Comparison of ENCODE assay signal across 19 cellular contexts in the genomic region with DNA sequence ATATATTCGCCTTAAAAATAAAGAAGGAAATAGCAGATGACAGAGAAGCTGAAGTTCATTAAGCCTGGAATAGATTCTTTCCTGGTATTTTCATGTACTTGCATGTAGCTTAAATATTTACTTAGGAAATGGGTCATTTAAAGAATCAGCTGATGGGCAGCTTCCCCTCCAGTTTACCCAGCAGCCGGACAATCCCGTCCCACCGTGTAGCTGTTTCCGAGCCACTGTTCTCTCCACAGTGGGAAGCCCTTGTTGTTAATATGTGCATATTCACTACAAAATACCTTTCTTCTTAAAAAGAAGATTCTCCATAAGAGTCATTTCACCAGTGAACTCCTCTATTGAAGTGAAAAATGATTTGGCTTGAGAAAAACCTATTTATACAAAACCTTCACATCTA.
DNase-seq lines count a peak whose midpoint lies in the region; ATAC-seq, FAIRE-seq and TF ChIP-seq lines count a peak whose summit lies in the region.
"Had no signal": no experiment of that assay in that cellular context is flagged by ENCODE, and none has a peak within 500 bp of the region (broad histone marks: within the 10 kb centered on the region; RNA-seq: fewer than 3 reads in every experiment).

No MANE protein-coding gene starts in this region.

- no peak for ATAC-seq in A549
- no peak for ATAC-seq in HG03378 (IDR thresholded peaks at IDR 0.05; ENCODE audit: unreplicated experiment)
- ATAC-seq in HG02840 (IDR thresholded peaks at IDR 0.05; ENCODE audit: low FRiP score, unreplicated experiment), result no peak

- no peak overlapping the region for H2AFZ ChIP-seq in hepatocyte
- peak overlapping the region; percentile 50 for H2AFZ ChIP-seq in neuronal stem cell (ENCODE audit: low read length)

- DNase-seq in A549 (ENCODE audit: low read depth in 1 of 2, low spot score in 1 of 2) (no peak), NCI-H146 treated with DMSO at 0.1 percent for 48 hours (lab: John Stamatoyannopoulos, UW; ENCODE audit: unreplicated experiment) (peak; percentile 31), hepatocyte (ENCODE audit: low spot score) (no peak), neuronal stem cell (ENCODE audit: low spot score) (no peak), posterior cingulate gyrus (no peak), NCI-H524 (lab: John Stamatoyannopoulos, UW) (no peak)
- DNase-seq: activated B cell treated with CpG ODN at 0.5 μM for 24 hours; activated CD4-positive, alpha-beta T cell treated with anti-CD3 and anti-CD28 coated beads, Interleukin-2, amount 50 U/mL, for 48 hours; activated CD8-positive, alpha-beta memory T cell treated with anti-CD3 and anti-CD28 coated beads, Interleukin-2, amount 50 U/mL, for 48 hours; effector memory CD4-positive, alpha-beta T cell; gastrocnemius medialis; kidney glomerular epithelial cell had no signal

- H3K4me3 ChIP-seq in A549, result no peak overlapping the region
- H3K4me3 ChIP-seq in hepatocyte, result no peak overlapping the region
- no peak overlapping the region for H3K4me3 ChIP-seq in neuronal stem cell (ENCODE audit: low read length in 2 of 2)
- H3K4me3 ChIP-seq: gastrocnemius medialis had no signal

- intact Hi-C loops in posterior cingulate gyrus (cut with DNase I), result loop anchor here (2.0 kb wide), 1 partner anchor 450 kb away; no protein-coding TSS in a partner anchor

- no peaks in the 10 kb centered on the region for H3K27me3 ChIP-seq in hepatocyte
- no peaks in the 10 kb centered on the region for H3K27me3 ChIP-seq in neuronal stem cell (ENCODE audit: control insufficient read depth in 3 of 3, insufficient read depth in 3 of 3, low read depth in 1 of 3, low read length in 3 of 3)
- H3K27me3 ChIP-seq: gastrocnemius medialis had no signal

- H4K20me1 ChIP-seq in hepatocyte (ENCODE audit: insufficient read depth, poor library complexity, severe bottlenecking), result no peaks in the 10 kb centered on the region

- H4K8ac ChIP-seq in neuronal stem cell (ENCODE audit: low read depth, low read length), result no peak overlapping the region

- H3K4me2 ChIP-seq in A549 (0 out of 3 replicates have a peak overlapping the region, but pooled peaks have one; percentile 7), hepatocyte (peak overlapping the region; percentile 10), neuronal stem cell (ENCODE audit: insufficient read depth, low read length, poor library complexity, severe bottlenecking) (no peak overlapping the region)
- H3K4me2 ChIP-seq: KMS-11 had no signal

- no peak overlapping the region for H2BK15ac ChIP-seq in neuronal stem cell (ENCODE audit: low read length)

- no peak overlapping the region for H2BK12ac ChIP-seq in neuronal stem cell (ENCODE audit: low read length)

- TF ChIP-seq CTCF in A549 (IDR thresholded peaks at IDR 0.05), result no peak
- TF ChIP-seq CTCF in hepatocyte (IDR thresholded peaks at IDR 0.05; ENCODE audit: poor library complexity), result no peak

- no peak overlapping the region for H3K23ac ChIP-seq in neuronal stem cell (ENCODE audit: low read depth, low read length, poor library complexity)

- no peak overlapping the region for H2BK5ac ChIP-seq in neuronal stem cell (ENCODE audit: low read length)

- no peak overlapping the region for H2AK5ac ChIP-seq in neuronal stem cell (ENCODE audit: low read depth, low read length)

- no peak overlapping the region for H3K4ac ChIP-seq in neuronal stem cell (ENCODE audit: low read length)

- H3K9ac ChIP-seq in neuronal stem cell (ENCODE audit: low read depth, low read length, poor library complexity), result no peak overlapping the region
- H3K9ac ChIP-seq: KMS-11 had no signal

- H3K36me3 ChIP-seq in hepatocyte (replicated peaks; ENCODE audit: insufficient read depth, low read depth) (no peaks in the 10 kb centered on the region), neuronal stem cell (replicated peaks in 1 of 2; ENCODE audit: control insufficient read depth in 2 of 2, insufficient read depth in 2 of 2, low read length in 2 of 2) (peaks cover 0 to 5% of the 10 kb centered on the region in 2 donors)
- H3K36me3 ChIP-seq: gastrocnemius medialis had no signal

- no peak for TF ChIP-seq EP300 in A549 (IDR thresholded peaks at IDR 0.05)

- TF ChIP-seq RAD21 in A549 (conservative IDR thresholded peaks at IDR 0.05 in 1 of 2, IDR thresholded peaks at IDR 0.05 in 1 of 2), result no peak

- POLR2A ChIA-PET in A549 (lab: Yijun Ruan, JAX), result interaction anchor here (0.7 kb wide), 1 partner anchor 12 kb away, joined by 6 read pairs; no protein-coding TSS in a partner anchor

- H3K9me3 ChIP-seq in A549, result no peaks in the 10 kb centered on the region
- no peaks in the 10 kb centered on the region for H3K9me3 ChIP-seq in hepatocyte (ENCODE audit: low read depth)
- no peaks in the 10 kb centered on the region for H3K9me3 ChIP-seq in neuronal stem cell (replicated peaks in 1 of 2; ENCODE audit: control insufficient read depth in 2 of 2, insufficient read depth in 1 of 2, low read depth in 1 of 2, low read length in 2 of 2)
- H3K9me3 ChIP-seq: gastrocnemius medialis had no signal

- CTCF ChIA-PET in A549 (lab: Yijun Ruan, JAX), result interaction anchor here (0.7 to 8.5 kb wide), 40 partner anchors 8 to 1186 kb away, joined by 3 to 284 read pairs (median 5); a partner anchor contains a TSS

- H3K4me1 ChIP-seq in A549 (peaks cover 32% of the 10 kb centered on the region), hepatocyte (ENCODE audit: insufficient read depth) (peaks cover 59% of the 10 kb centered on the region), neuronal stem cell (ENCODE audit: control insufficient read depth in 2 of 2, insufficient read depth in 1 of 2, low read depth in 1 of 2, low read length in 2 of 2) (peaks cover 9 to 28% of the 10 kb centered on the region in 2 donors)

- no peaks in the 10 kb centered on the region for H3K79me2 ChIP-seq in hepatocyte

- no peak for TF ChIP-seq POLR2A in A549 (IDR thresholded peaks at IDR 0.05; ENCODE audit: low read length)

- no peaks in the 10 kb centered on the region for H3K79me1 ChIP-seq in neuronal stem cell (ENCODE audit: low read depth, low read length)

- H3K9me2 ChIP-seq in hepatocyte (replicated peaks; ENCODE audit: insufficient read depth), result no peaks in the 10 kb centered on the region

- H4K91ac ChIP-seq in neuronal stem cell (ENCODE audit: low read depth, low read length, poor library complexity), result no peak overlapping the region

- no peak overlapping the region for H3K14ac ChIP-seq in neuronal stem cell (ENCODE audit: low read length)

- no peak overlapping the region for H3K27ac ChIP-seq in A549
- peak overlapping the region; percentile 10 for H3K27ac ChIP-seq in hepatocyte
- H3K27ac ChIP-seq in neuronal stem cell (replicated peaks; ENCODE audit: low read length), result no peak overlapping the region
- H3K27ac ChIP-seq: C4-2B, gastrocnemius medialis, KMS-11, RWPE1 had no signal

- FAIRE-seq in A549 (lab: Jason Lieb, UNC), result no peak
- FAIRE-seq: D721Med, GM18507 had no signal

- WGBS in A549 (ENCODE audit: missing lambda C conversion rate), result 84% methylated on average over 5 of the region's 5 CpGs
- 49% methylated on average over 5 of the region's 5 CpGs for WGBS in hepatocyte (ENCODE audit: low lambda C conversion rate, missing lambda C conversion rate)
- no CpG with 5 or more reads among the region's 5 CpGs for WGBS in neuronal stem cell (ENCODE audit: extremely low coverage in 2 of 2, insufficient read length in 2 of 2, insufficient replicate concordance in 1 of 2), 2 donors

- H2BK120ac ChIP-seq in neuronal stem cell (ENCODE audit: low read depth, low read length), result no peak overlapping the region

- no peak overlapping the region for H3K18ac ChIP-seq in neuronal stem cell (ENCODE audit: low read length)

TF ChIP-seq in A549, 52 proteins besides CTCF, POLR2A, EP300 and RAD21:
- no peak for TF ChIP-seq HDAC2 (IDR thresholded peaks at IDR 0.05)
- no peak for TF ChIP-seq TFCP2L1 (CRISPR knock-in tag; IDR thresholded peaks at IDR 0.05)
- no peak for TF ChIP-seq MYC (IDR thresholded peaks at IDR 0.05; ENCODE audit: borderline replicate concordance, low read length)
- TF ChIP-seq FOSL2 (IDR thresholded peaks at IDR 0.05), result no peak
- TF ChIP-seq FOSL2 (CRISPR knock-in tag; IDR thresholded peaks at IDR 0.05), result no peak
- no peak for TF ChIP-seq ZNF302 (CRISPR knock-in tag; IDR thresholded peaks at IDR 0.05)
- no peak for TF ChIP-seq ZC3H11A (IDR thresholded peaks at IDR 0.05)
- TF ChIP-seq JUNB (IDR thresholded peaks at IDR 0.05), result no peak
- TF ChIP-seq CBX2 (IDR thresholded peaks at IDR 0.05; ENCODE audit: borderline replicate concordance, low read depth), result no peak
- TF ChIP-seq, protein P1, sequence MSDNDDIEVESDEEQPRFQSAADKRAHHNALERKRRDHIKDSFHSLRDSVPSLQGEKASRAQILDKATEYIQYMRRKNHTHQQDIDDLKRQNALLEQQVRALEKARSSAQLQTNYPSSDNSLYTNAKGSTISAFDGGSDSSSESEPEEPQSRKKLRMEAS (IDR thresholded peaks at IDR 0.05), result no peak
